19 cellular contexts compared by ENCODE assay signal in genomic region chr7:41910916-41911315, GRCh38.
"Had no signal": no experiment of that assay in that cellular context is flagged by ENCODE, and none has a peak within 500 bp of the region (broad histone marks: within the 10 kb centered on the region; RNA-seq: fewer than 3 reads in every experiment).

No MANE protein-coding gene starts in this region.

- H3K4me1 Mint-ChIP-seq: activated CD4-positive, alpha-beta memory T cell treated with anti-CD3 and anti-CD28 coated beads, Interleukin-2, amount 10 ng/mL, durations not matched to agents 7 days and 5 days; brain; stimulated activated effector memory CD8-positive, alpha-beta T cell treated with anti-CD3 and anti-CD28 coated beads, Interleukin-12 subunit alpha, Interleukin-12 subunit beta, amount 100 ng/mL, for 72 hours had no signal

- H3K27me3 ChIP-seq: hepatocyte, left lung, neutrophil, tibial artery, uterus had no signal

- H3K36me3 ChIP-seq: left lung, neutrophil, tibial artery, uterus had no signal

- H3K4me1 ChIP-seq: left lung, uterus had no signal

- H3K27me3 Mint-ChIP-seq: brain had no signal

- DNase-seq: activated CD4-positive, alpha-beta memory T cell treated with anti-CD3 and anti-CD28 coated beads, Interleukin-2, amount 10 ng/mL, durations not matched to agents 7 days and 5 days; activated CD4-positive, alpha-beta T cell treated with anti-CD3 and anti-CD28 coated beads for 36 hours; activated naive CD4-positive, alpha-beta T cell treated with anti-CD3 and anti-CD28 coated beads, Interleukin-2, amount 50 U/mL, for 16 hours; activated T-cell treated with anti-CD3 and anti-CD28 coated beads, Interleukin-2, amount 50 U/mL, for 24 hours; amniotic stem cell; cortex of kidney; effector CD4-positive, alpha-beta T cell; islet precursor cell; left lung; naive thymus-derived CD8-positive, alpha-beta T cell; retina; stimulated activated CD4-positive, alpha-beta T cell treated with anti-CD3 and anti-CD28 coated beads, Interleukin-12 subunit alpha, Interleukin-12 subunit beta, amount 100 ng/mL, for 4 hours; tibial artery; uterus had no signal

- H3K9me3 Mint-ChIP-seq: activated CD4-positive, alpha-beta memory T cell treated with anti-CD3 and anti-CD28 coated beads, Interleukin-2, amount 10 ng/mL, durations not matched to agents 7 days and 5 days; activated T-cell treated with anti-CD3 and anti-CD28 coated beads, Interleukin-2, amount 50 U/mL, for 24 hours; stimulated activated effector memory CD8-positive, alpha-beta T cell treated with anti-CD3 and anti-CD28 coated beads, Interleukin-12 subunit alpha, Interleukin-12 subunit beta, amount 100 ng/mL, for 72 hours had no signal

- H3K27ac ChIP-seq: hepatocyte, left lung, neutrophil, tibial artery, uterus, VCaP had no signal

- H3K4me2 ChIP-seq: hepatocyte had no signal

- H2AFZ ChIP-seq: hepatocyte had no signal

- H3K36me3 Mint-ChIP-seq: brain; naive thymus-derived CD8-positive, alpha-beta T cell; stimulated activated effector memory CD8-positive, alpha-beta T cell treated with anti-CD3 and anti-CD28 coated beads, Interleukin-12 subunit alpha, Interleukin-12 subunit beta, amount 100 ng/mL, for 72 hours had no signal

- H3K4me3 ChIP-seq: hepatocyte, left lung, tibial artery, uterus had no signal

- H3K27ac Mint-ChIP-seq: activated CD4-positive, alpha-beta memory T cell treated with anti-CD3 and anti-CD28 coated beads, Interleukin-2, amount 10 ng/mL, durations not matched to agents 7 days and 5 days; activated CD4-positive, alpha-beta T cell treated with anti-CD3 and anti-CD28 coated beads for 36 hours; activated T-cell treated with anti-CD3 and anti-CD28 coated beads, Interleukin-2, amount 50 U/mL, for 24 hours; brain; naive thymus-derived CD8-positive, alpha-beta T cell; stimulated activated effector memory CD8-positive, alpha-beta T cell treated with anti-CD3 and anti-CD28 coated beads, Interleukin-12 subunit alpha, Interleukin-12 subunit beta, amount 100 ng/mL, for 72 hours had no signal

- ATAC-seq: activated CD4-positive, alpha-beta T cell treated with anti-CD3 and anti-CD28 coated beads for 36 hours; left lung; naive thymus-derived CD8-positive, alpha-beta T cell; stimulated activated effector memory CD8-positive, alpha-beta T cell treated with anti-CD3 and anti-CD28 coated beads, Interleukin-12 subunit alpha, Interleukin-12 subunit beta, amount 100 ng/mL, for 72 hours had no signal

- H3K9me3 ChIP-seq: left lung, neutrophil, tibial artery, uterus had no signal

- H3K4me3 Mint-ChIP-seq: activated CD4-positive, alpha-beta memory T cell treated with anti-CD3 and anti-CD28 coated beads, Interleukin-2, amount 10 ng/mL, durations not matched to agents 7 days and 5 days; activated CD4-positive, alpha-beta T cell treated with anti-CD3 and anti-CD28 coated beads for 36 hours; activated T-cell treated with anti-CD3 and anti-CD28 coated beads, Interleukin-2, amount 50 U/mL, for 24 hours; brain; naive thymus-derived CD8-positive, alpha-beta T cell; stimulated activated effector memory CD8-positive, alpha-beta T cell treated with anti-CD3 and anti-CD28 coated beads, Interleukin-12 subunit alpha, Interleukin-12 subunit beta, amount 100 ng/mL, for 72 hours had no signal
